21 cellular contexts compared by ENCODE assay signal in genomic region chr10:4581929-4582328, GRCh38.
"Had no signal": no experiment of that assay in that cellular context is flagged by ENCODE, and none has a peak within 500 bp of the region (broad histone marks: within the 10 kb centered on the region; RNA-seq: fewer than 3 reads in every experiment).

No MANE protein-coding gene starts in this region.

- ATAC-seq: natural killer cell; right lobe of liver; stimulated activated naive B cell treated with anti-CD40 and anti-IgM and Interleukin-4, amounts not matched to agents 10 μg/mL and 1 μg/mL and 100 μg/mL, for 72 hours had no signal

- H3K9me3 ChIP-seq: esophagus muscularis mucosa, neutrophil, right lobe of liver, thoracic aorta, tibial nerve, upper lobe of left lung, uterus had no signal

- H3K4me1 ChIP-seq: parathyroid adenoma, right lobe of liver, tibial nerve, upper lobe of left lung, uterus had no signal

- H3K36me3 ChIP-seq: esophagus muscularis mucosa, neutrophil, right lobe of liver, thoracic aorta, tibial nerve, upper lobe of left lung, uterus had no signal

- H3K4me3 ChIP-seq: dorsolateral prefrontal cortex, esophagus muscularis mucosa, lung, right lobe of liver, thoracic aorta, tibial nerve, upper lobe of left lung, uterus had no signal

- H3K27ac ChIP-seq: dorsolateral prefrontal cortex, epithelial cell of prostate, esophagus muscularis mucosa, neutrophil, parathyroid adenoma, right lobe of liver, thoracic aorta, tibial nerve, upper lobe of left lung, uterus had no signal

- H3K27me3 ChIP-seq: dorsolateral prefrontal cortex, esophagus muscularis mucosa, neutrophil, right lobe of liver, tibial nerve, upper lobe of left lung, uterus had no signal

- DNase-seq: dorsolateral prefrontal cortex; effector CD4-positive, alpha-beta T cell; foreskin melanocyte; glutamatergic neuron; natural killer cell; right lobe of liver; small intestine; stimulated activated CD4-positive, alpha-beta T cell treated with anti-CD3 and anti-CD28 coated beads, Interleukin-15, amount 100 ng/mL, for 24 hours; stimulated activated CD4-positive, alpha-beta T cell treated with anti-CD3 and anti-CD28 coated beads, Interleukin-2, amount 100 ng/mL, for 48 hours; stimulated activated naive B cell treated with anti-CD40 and anti-IgM and Interleukin-4, amounts not matched to agents 10 μg/mL and 1 μg/mL and 100 μg/mL, for 72 hours; upper lobe of left lung; uterus had no signal

- FAIRE-seq: colon, keratinocyte, small intestine had no signal
